Comparison of ENCODE assay signal across 8 cellular contexts in genomic region chr19:53102701-53103140, GRCh38. TPM values are rescaled to one million over a fixed set of nuclear protein-coding genes. Genes with fewer than 3 reads are reported as not detected.
DNase-seq lines count a peak whose midpoint lies in the region; ATAC-seq and TF ChIP-seq lines count a peak whose summit lies in the region.

No MANE protein-coding gene starts in this region.

- DNase-seq in GM12864 (ENCODE audit: low read depth) (no peak), RKO (ENCODE audit: low spot score) (peak; percentile 65), amniotic epithelial cell (ENCODE audit: low read depth) (peak; percentile 13), iPS DF 6.9 (ENCODE audit: low read depth, low spot score) (no peak), NCI-H446 (lab: John Stamatoyannopoulos, UW) (no peak)
- no peak for DNase-seq in effector CD4-positive, alpha-beta T cell

- H3K4me1 ChIP-seq in iPS DF 6.9 (ENCODE audit: control insufficient read depth, insufficient read depth, low read length) (0 out of 2 replicates have a peak, but pooled peaks cover 1% of the 10 kb centered on the region), skeletal muscle tissue (ENCODE audit: control insufficient read depth in 3 of 3, insufficient read depth in 3 of 3, low read length in 3 of 3) (peaks cover 13 to 15% (median 14%) of the 10 kb centered on the region in 3 donors)

- TF ChIP-seq CTCF in GM12864 (IDR thresholded peaks at IDR 0.05; ENCODE audit: low read depth, low read length, missing control alignments), result no peak

- H3K27ac ChIP-seq in iPS DF 6.9 (ENCODE audit: low read length) (no peak overlapping the region), skeletal muscle tissue (ENCODE audit: low read depth, low read length) (peak overlapping the region; percentile 76)

- ATAC-seq in HG02840 (IDR thresholded peaks at IDR 0.05; ENCODE audit: low FRiP score, unreplicated experiment), result peak; percentile 18

- no peaks in the 10 kb centered on the region for H3K27me3 ChIP-seq in iPS DF 6.9 (ENCODE audit: control insufficient read depth, insufficient read depth, low read length)
- H3K27me3 ChIP-seq in skeletal muscle tissue (ENCODE audit: control insufficient read depth in 3 of 3, insufficient read depth in 3 of 3, low read length in 3 of 3), result no peaks in the 10 kb centered on the region

- no CpG with 5 or more reads among the region's 28 CpGs for WGBS in iPS DF 6.9 (ENCODE audit: insufficient coverage, insufficient read length)

- peak overlapping the region; percentile 85 for H3K4me3 ChIP-seq in GM12864 (ENCODE audit: low read depth, low read length)
- H3K4me3 ChIP-seq in iPS DF 6.9 (ENCODE audit: low read length), result peak overlapping the region; percentile 81
- H3K4me3 ChIP-seq in skeletal muscle tissue (ENCODE audit: low read length in 3 of 3), result peak overlapping the region; percentile 88 to 98 (median 94)

- no peaks in the 10 kb centered on the region for H3K36me3 ChIP-seq in iPS DF 6.9 (ENCODE audit: control insufficient read depth, insufficient read depth, low read length)
- peaks cover 0 to 3% (median under 1%) of the 10 kb centered on the region in 3 donors for H3K36me3 ChIP-seq in skeletal muscle tissue (ENCODE audit: control insufficient read depth in 3 of 3, insufficient read depth in 3 of 3, low read length in 3 of 3)

- no peaks in the 10 kb centered on the region for H3K9me3 ChIP-seq in iPS DF 6.9 (ENCODE audit: control insufficient read depth, insufficient read depth, low read length)
- H3K9me3 ChIP-seq in skeletal muscle tissue (ENCODE audit: control insufficient read depth in 3 of 3, low read length in 3 of 3), result no peaks in the 10 kb centered on the region

- peak overlapping the region; percentile 83 to 96 (median 94) for H3K9ac ChIP-seq in skeletal muscle tissue (ENCODE audit: low read depth in 1 of 3, low read length in 3 of 3)

RNA-seq across cellular contexts. Expression of gene ZNF160, which starts 0.5 kb away (rescaled TPM):
- 20.9 TPM for total RNA-seq in skeletal muscle tissue

RNA-seq across cellular contexts. Expression of gene ZNF415, which starts 30.0 kb away (rescaled TPM):
- total RNA-seq in skeletal muscle tissue, result 3.7 TPM

RNA-seq across cellular contexts. Expression of gene ZNF347, which starts 56.1 kb away (rescaled TPM):
- 6.8 TPM for total RNA-seq in skeletal muscle tissue

RNA-seq across cellular contexts. Expression of gene ERVV-2, which starts 58.2 kb away (rescaled TPM):
- total RNA-seq in skeletal muscle tissue, result not detected

Comparison
In these comparisons a context has a peak if more than half of its experiments do, and no peak if none do; other contexts are left out.
1. DNase-seq: peak in RKO (single experiment) and amniotic epithelial cell (single experiment); none in GM12864 (single experiment), iPS DF 6.9 (single experiment), NCI-H446 (0 of 2) and effector CD4-positive, alpha-beta T cell (single experiment).
2. Peak in every context shown above with its lines, with median percentiles within 50 percentile points of each other: H3K4me3 ChIP-seq.